8 cellular contexts compared by ENCODE assay signal in the genomic region with DNA sequence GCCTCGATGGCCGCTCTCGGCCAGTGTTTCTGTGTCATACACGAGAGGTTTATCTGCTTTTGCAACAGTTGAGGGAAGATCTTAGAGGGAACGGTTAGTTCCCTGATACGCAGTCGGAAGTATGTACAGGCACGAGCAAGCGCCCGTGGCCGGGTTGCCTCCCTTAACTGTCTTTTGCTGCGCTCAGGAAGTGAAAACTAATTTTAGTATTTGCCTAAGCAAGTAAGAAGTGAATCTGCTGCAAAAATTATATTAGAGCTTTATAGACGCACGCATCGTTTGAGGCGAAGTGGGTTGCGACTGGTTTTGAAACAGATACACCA. TPM values are rescaled to one million over a fixed set of nuclear protein-coding genes. Genes with fewer than 3 reads are reported as not detected.
A peak's percentile ranks its signal among the peaks of the same experiment; 100 is the strongest.
DNase-seq lines count a peak whose midpoint lies in the region; ATAC-seq and TF ChIP-seq lines count a peak whose summit lies in the region.

No MANE protein-coding gene starts in this region.

- DNase-seq in T-helper 9 cell (peak; percentile 15), mucosa of descending colon (peak in 2 of 3 donors; percentile 44 to 66), aorta (peak in 1 of 2 donors; percentile 63), NCI-H446 (lab: John Stamatoyannopoulos, UW) (no peak)
- peak; percentile 15 to 23 (median 21) for DNase-seq in effector memory CD8-positive, alpha-beta T cell

- peaks cover 26 to 39% of the 10 kb centered on the region in 2 donors for H3K4me1 Mint-ChIP-seq in effector memory CD8-positive, alpha-beta T cell (ENCODE audit: low read depth in 2 of 2)

- peak overlapping the region; percentile 28 for H3K4me3 ChIP-seq in mucosa of descending colon
- peak overlapping the region; percentile 30 to 40 for H3K4me3 ChIP-seq in aorta (ENCODE audit: low read length in 2 of 2)

- H3K27ac ChIP-seq in C4-2B (peak overlapping the region; percentile 75), aorta (ENCODE audit: low read depth in 1 of 2, low read length in 2 of 2) (no peak overlapping the region)

- intact Hi-C loops in mucosa of descending colon (cut with DNase I, micrococcal nuclease), result no loop called here
- intact Hi-C loops in aorta (cut with DNase I), result no loop called here

- peak overlapping the region; percentile 83 for H3K4me3 Mint-ChIP-seq in effector memory CD8-positive, alpha-beta T cell

- H3K27me3 Mint-ChIP-seq in effector memory CD8-positive, alpha-beta T cell, result no peaks in the 10 kb centered on the region

- ATAC-seq in GM19397 (IDR thresholded peaks at IDR 0.05; ENCODE audit: unreplicated experiment) (peak; percentile 14), HG03439 (IDR thresholded peaks at IDR 0.05; ENCODE audit: unreplicated experiment) (peak; percentile 28), mucosa of descending colon (peak; percentile 35), aorta (ENCODE audit: low FRiP score) (no peak)
- peak; percentile 31 for ATAC-seq in effector memory CD8-positive, alpha-beta T cell (replicated peaks)

- no peaks in the 10 kb centered on the region for H3K36me3 ChIP-seq in mucosa of descending colon (ENCODE audit: low read depth)
- no peaks in the 10 kb centered on the region for H3K36me3 ChIP-seq in aorta (ENCODE audit: control insufficient read depth in 1 of 2, insufficient read depth in 2 of 2, low read length in 1 of 2)

- 4 to 39% methylated on average over 17 of the region's 17 CpGs for whole genome bisulfite sequencing in aorta, 2 donors

- no peaks in the 10 kb centered on the region for H3K9me3 Mint-ChIP-seq in effector memory CD8-positive, alpha-beta T cell

- peaks cover under 1% of the 10 kb centered on the region for H3K4me1 ChIP-seq in mucosa of descending colon (ENCODE audit: low read depth)
- no peaks in the 10 kb centered on the region for H3K4me1 ChIP-seq in aorta (ENCODE audit: control insufficient read depth in 1 of 2, insufficient read depth in 2 of 2, low read length in 2 of 2)

- H3K27ac Mint-ChIP-seq in effector memory CD8-positive, alpha-beta T cell, result peak overlapping the region; percentile 71 to 80

- H3K27me3 ChIP-seq in aorta (ENCODE audit: control insufficient read depth in 1 of 2, insufficient read depth in 2 of 2, low read length in 1 of 2), result no peaks in the 10 kb centered on the region

- H3K9me3 ChIP-seq in mucosa of descending colon, result no peaks in the 10 kb centered on the region
- H3K9me3 ChIP-seq in aorta (ENCODE audit: control insufficient read depth, low read length), result no peaks in the 10 kb centered on the region

- TF ChIP-seq CTCF in C4-2B (conservative IDR thresholded peaks at IDR 0.05), result no peak
- no peak for TF ChIP-seq CTCF in mucosa of descending colon (IDR thresholded peaks at IDR 0.05)

- peaks cover 3% of the 10 kb centered on the region for H3K36me3 Mint-ChIP-seq in effector memory CD8-positive, alpha-beta T cell (ENCODE audit: insufficient read depth)

RNA-seq across cellular contexts. Expression of a gene that starts 0.7 kb away (rescaled TPM):
- 10 to 100 TPM; 42.2 to 77.3 (median 56.9) TPM for total RNA-seq in mucosa of descending colon
- total RNA-seq in aorta, result 10 to 100 TPM; 13.6 to 20.5 TPM
- 1 to 10 TPM; 5.5 to 8.4 TPM for polyA plus RNA-seq in aorta

Comparison
In these comparisons a context has a peak if more than half of its experiments do, and no peak if none do; other contexts are left out.
1. DNase-seq: peak in T-helper 9 cell (single experiment), effector memory CD8-positive, alpha-beta T cell (3 of 3) and mucosa of descending colon (2 of 3); none in NCI-H446 (0 of 2).